26 cellular contexts compared by ENCODE assay signal in genomic region chr4:173235050-173235449, GRCh38.
"Had no signal": no experiment of that assay in that cellular context is flagged by ENCODE, and none has a peak within 500 bp of the region (broad histone marks: within the 10 kb centered on the region; RNA-seq: fewer than 3 reads in every experiment).

No MANE protein-coding gene starts in this region.

- H3K4me1 ChIP-seq: ascending aorta, body of pancreas had no signal

- H3K27ac ChIP-seq: ascending aorta, body of pancreas had no signal

- H3K27me3 ChIP-seq: ascending aorta, body of pancreas had no signal

- H3K4me3 ChIP-seq: ascending aorta, body of pancreas had no signal

- H3K9me3 Mint-ChIP-seq: activated CD4-positive, alpha-beta T cell treated with anti-CD3 and anti-CD28 coated beads, Interleukin-2, amount 10 ng/mL, durations not matched to agents 24 days and 14 days; activated naive CD4-positive, alpha-beta T cell treated with anti-CD3 and anti-CD28 coated beads, Interleukin-2, amount 50 U/mL, for 72 hours; activated naive CD8-positive, alpha-beta T cell treated with anti-CD3 and anti-CD28 coated beads, Interleukin-2, amount 50 U/mL, for 24 hours; activated T-cell treated with anti-CD3 and anti-CD28 coated beads, Interleukin-2, amount 50 U/mL, for 4 hours; T-helper 1 cell treated with Interleukin-12 subunit alpha and Interleukin-12 subunit beta and Interleukin-4 antibody, amounts not matched to agents 30 μg/mL and 1 μg/mL, for 36 hours; WTC11 had no signal

- H3K36me3 ChIP-seq: ascending aorta had no signal

- H3K9me3 ChIP-seq: ascending aorta, body of pancreas had no signal

- DNase-seq: activated CD4-positive, alpha-beta T cell treated with anti-CD3 and anti-CD28 coated beads for 1 hour; activated CD4-positive, alpha-beta T cell treated with anti-CD3 and anti-CD28 coated beads, Interleukin-2, amount 10 ng/mL, durations not matched to agents 24 days and 14 days; activated CD4-positive, alpha-beta T cell treated with anti-CD3 and anti-CD28 coated beads, Interleukin-2, amount 50 U/mL, for 48 hours; activated CD8-positive, alpha-beta memory T cell treated with anti-CD3 and anti-CD28 coated beads, Interleukin-2, amount 10 ng/mL, durations not matched to agents 7 days and 5 days; activated effector memory CD4-positive, alpha-beta T cell treated with anti-CD3 and anti-CD28 coated beads, Interleukin-2, amount 50 U/mL, for 16 hours; activated naive CD4-positive, alpha-beta T cell treated with Interleukin-2 at 50 U/mL for 16 hours; activated naive CD8-positive, alpha-beta T cell treated with anti-CD3 and anti-CD28 coated beads, Interleukin-2, amount 50 U/mL, for 24 hours; activated T-cell treated with anti-CD3 and anti-CD28 coated beads, Interleukin-2, amount 50 U/mL, for 4 hours; amniotic stem cell; body of pancreas; central memory CD4-positive, alpha-beta T cell; KG1; NCI-H1092; NCI-H1417; NCI-H1930; NCI-H2171; NCI-H226; NCI-H526; NCI-H82; RPMI8226 had no signal

- ATAC-seq: activated CD8-positive, alpha-beta memory T cell treated with anti-CD3 and anti-CD28 coated beads, Interleukin-2, amount 10 ng/mL, durations not matched to agents 7 days and 5 days; activated naive CD4-positive, alpha-beta T cell treated with anti-CD3 and anti-CD28 coated beads, Interleukin-2, amount 50 U/mL, for 72 hours; activated naive CD8-positive, alpha-beta T cell treated with anti-CD3 and anti-CD28 coated beads, Interleukin-2, amount 50 U/mL, for 24 hours; activated T-cell treated with anti-CD3 and anti-CD28 coated beads, Interleukin-2, amount 50 U/mL, for 4 hours; body of pancreas; Right ventricle myocardium inferior had no signal

- H3K4me1 Mint-ChIP-seq: activated CD4-positive, alpha-beta T cell treated with anti-CD3 and anti-CD28 coated beads, Interleukin-2, amount 10 ng/mL, durations not matched to agents 24 days and 14 days; activated CD8-positive, alpha-beta memory T cell treated with anti-CD3 and anti-CD28 coated beads, Interleukin-2, amount 10 ng/mL, durations not matched to agents 7 days and 5 days had no signal

- H3K27ac Mint-ChIP-seq: activated CD4-positive, alpha-beta T cell treated with anti-CD3 and anti-CD28 coated beads, Interleukin-2, amount 10 ng/mL, durations not matched to agents 24 days and 14 days; activated CD8-positive, alpha-beta memory T cell treated with anti-CD3 and anti-CD28 coated beads, Interleukin-2, amount 10 ng/mL, durations not matched to agents 7 days and 5 days; activated naive CD4-positive, alpha-beta T cell treated with anti-CD3 and anti-CD28 coated beads, Interleukin-2, amount 50 U/mL, for 72 hours; activated naive CD8-positive, alpha-beta T cell treated with anti-CD3 and anti-CD28 coated beads, Interleukin-2, amount 50 U/mL, for 24 hours; T-helper 1 cell treated with Interleukin-12 subunit alpha and Interleukin-12 subunit beta and Interleukin-4 antibody, amounts not matched to agents 30 μg/mL and 1 μg/mL, for 36 hours had no signal

- FAIRE-seq: bronchial epithelial cell had no signal

- H3K4me3 Mint-ChIP-seq: activated CD4-positive, alpha-beta T cell treated with anti-CD3 and anti-CD28 coated beads, Interleukin-2, amount 10 ng/mL, durations not matched to agents 24 days and 14 days; activated CD8-positive, alpha-beta memory T cell treated with anti-CD3 and anti-CD28 coated beads, Interleukin-2, amount 10 ng/mL, durations not matched to agents 7 days and 5 days; activated naive CD8-positive, alpha-beta T cell treated with anti-CD3 and anti-CD28 coated beads, Interleukin-2, amount 50 U/mL, for 24 hours; activated T-cell treated with anti-CD3 and anti-CD28 coated beads, Interleukin-2, amount 50 U/mL, for 4 hours; T-helper 1 cell treated with Interleukin-12 subunit alpha and Interleukin-12 subunit beta and Interleukin-4 antibody, amounts not matched to agents 30 μg/mL and 1 μg/mL, for 36 hours; WTC11 had no signal

- H3K36me3 Mint-ChIP-seq: activated naive CD4-positive, alpha-beta T cell treated with anti-CD3 and anti-CD28 coated beads, Interleukin-2, amount 50 U/mL, for 72 hours; WTC11 had no signal

- H3K27me3 Mint-ChIP-seq: activated CD4-positive, alpha-beta T cell treated with anti-CD3 and anti-CD28 coated beads, Interleukin-2, amount 10 ng/mL, durations not matched to agents 24 days and 14 days; activated CD8-positive, alpha-beta memory T cell treated with anti-CD3 and anti-CD28 coated beads, Interleukin-2, amount 10 ng/mL, durations not matched to agents 7 days and 5 days; activated naive CD8-positive, alpha-beta T cell treated with anti-CD3 and anti-CD28 coated beads, Interleukin-2, amount 50 U/mL, for 24 hours had no signal
